ENCODE assay signal across 8 cellular contexts in genomic region chr19:35204799-35205732, GRCh38. TPM values are rescaled to one million over a fixed set of nuclear protein-coding genes. Genes with fewer than 3 reads are reported as not detected.
A peak's percentile ranks its signal among the peaks of the same experiment; 100 is the strongest.
DNase-seq lines count a peak whose midpoint lies in the region; ATAC-seq lines count a peak whose summit lies in the region.

No MANE protein-coding gene starts in this region.

- intact Hi-C loops in CD4-positive, alpha-beta memory T cell (cut with micrococcal nuclease) = loop anchor here (5.0 kb wide), 1 partner anchor 33 kb away; no protein-coding TSS in a partner anchor

- peaks cover 0 to 4% of the 10 kb centered on the region in 2 donors for H3K9me3 ChIP-seq in CD4-positive, alpha-beta memory T cell (ENCODE audit: control insufficient read depth in 1 of 2, low read length in 2 of 2)

- ATAC-seq in GM19452 (IDR thresholded peaks at IDR 0.05; ENCODE audit: unreplicated experiment) = peak; percentile 69
- no peak for ATAC-seq in central memory CD8-positive, alpha-beta T cell (replicated peaks; ENCODE audit: extremely low read depth, poor library complexity, severe bottlenecking)

- peak overlapping the region; percentile 93 to 100 (median 99) for H3K27ac Mint-ChIP-seq in CD4-positive, alpha-beta memory T cell
- H3K27ac Mint-ChIP-seq in IgD-negative memory B cell = peak overlapping the region; percentile 96 to 99 (median 98)
- H3K27ac Mint-ChIP-seq in central memory CD8-positive, alpha-beta T cell (ENCODE audit: low read depth) = peak overlapping the region; percentile 92

- peak overlapping the region in 7 of 8 donors; percentile 47 to 85 (median 63) for H3K4me3 Mint-ChIP-seq in CD4-positive, alpha-beta memory T cell
- H3K4me3 Mint-ChIP-seq in IgD-negative memory B cell = peak overlapping the region; percentile 71 to 89 (median 78)
- H3K4me3 Mint-ChIP-seq in central memory CD8-positive, alpha-beta T cell = no peak overlapping the region

- H3K36me3 ChIP-seq in CD4-positive, alpha-beta memory T cell (ENCODE audit: insufficient read depth, low read length) = no peaks in the 10 kb centered on the region

- H3K27me3 Mint-ChIP-seq in CD4-positive, alpha-beta memory T cell = no peaks in the 10 kb centered on the region
- H3K27me3 Mint-ChIP-seq in IgD-negative memory B cell = no peaks in the 10 kb centered on the region
- no peaks in the 10 kb centered on the region for H3K27me3 Mint-ChIP-seq in central memory CD8-positive, alpha-beta T cell

- H3K4me1 ChIP-seq in CD4-positive, alpha-beta memory T cell (ENCODE audit: insufficient read depth, low read length) = peaks cover 74% of the 10 kb centered on the region

- CTCF ChIA-PET in CD4-positive, alpha-beta memory T cell (lab: Charles Lee; ENCODE audit: partially characterized antibody) = interaction anchor here (2.0 to 2.9 kb wide), 3 partner anchors 11 to 51 kb away, joined by 6 to 10 read pairs (median 6); partner anchors contain the start of gene FXYD5

- no peaks in the 10 kb centered on the region for H3K27me3 ChIP-seq in CD4-positive, alpha-beta memory T cell (ENCODE audit: insufficient read depth, low read length)

- peaks cover 53 to 92% (median 63%) of the 10 kb centered on the region in 4 donors for H3K4me1 Mint-ChIP-seq in CD4-positive, alpha-beta memory T cell
- H3K4me1 Mint-ChIP-seq in IgD-negative memory B cell = peaks cover 29 to 43% (median 38%) of the 10 kb centered on the region in 3 donors
- H3K4me1 Mint-ChIP-seq in central memory CD8-positive, alpha-beta T cell = peaks cover 53% of the 10 kb centered on the region

- peaks cover 0 to 8% (median 2%) of the 10 kb centered on the region in 8 donors for H3K9me3 Mint-ChIP-seq in CD4-positive, alpha-beta memory T cell
- peaks cover 0 to 2% (median 0%) of the 10 kb centered on the region in 3 donors for H3K9me3 Mint-ChIP-seq in IgD-negative memory B cell
- H3K9me3 Mint-ChIP-seq in central memory CD8-positive, alpha-beta T cell = no peaks in the 10 kb centered on the region

- H3K27ac ChIP-seq in CD4-positive, alpha-beta memory T cell (ENCODE audit: low read depth, low read length) = peak overlapping the region; percentile 75
- H3K27ac ChIP-seq in caudate nucleus (ENCODE audit: low read depth, low read length) = no peak overlapping the region

- POLR2A ChIA-PET in CD4-positive, alpha-beta memory T cell (lab: Charles Lee; ENCODE audit: partially characterized antibody) = interaction anchor here (1.3 to 2.6 kb wide), 5 partner anchors 9 to 51 kb away, joined by 3 to 25 read pairs (median 12); partner anchors contain the start of gene FXYD5

- no peak overlapping the region for H3K4me3 ChIP-seq in CD4-positive, alpha-beta memory T cell (ENCODE audit: low read length in 2 of 2)

- H3K36me3 Mint-ChIP-seq in CD4-positive, alpha-beta memory T cell = no peaks in the 10 kb centered on the region
- no peaks in the 10 kb centered on the region for H3K36me3 Mint-ChIP-seq in IgD-negative memory B cell
- H3K36me3 Mint-ChIP-seq in central memory CD8-positive, alpha-beta T cell (ENCODE audit: insufficient read depth) = peaks cover 2% of the 10 kb centered on the region

- DNase-seq in CD4-positive, alpha-beta memory T cell = no peak
- no peak for DNase-seq in central memory CD8-positive, alpha-beta T cell (ENCODE audit: low spot score in 2 of 2)
- DNase-seq in NCI-H1694 treated with DMSO at 0.1 percent for 48 hours (lab: John Stamatoyannopoulos, UW) = no peak
- DNase-seq in NCI-H2227 (lab: John Stamatoyannopoulos, UW; ENCODE audit: unreplicated experiment) = no peak
- DNase-seq in caudate nucleus (lab: John Stamatoyannopoulos, UW) = no peak
- no peak for DNase-seq in H4 (ENCODE audit: low spot score)

RNA-seq across cellular contexts. Expression of gene FAM187B, which starts 23.5 kb away (rescaled TPM):
- not detected for total RNA-seq in CD4-positive, alpha-beta memory T cell
- not detected for polyA plus RNA-seq in CD4-positive, alpha-beta memory T cell
- not detected for polyA plus RNA-seq in IgD-negative memory B cell
- total RNA-seq in H4 (2014; rRNA removed; shearing (Covaris generic)) = not detected in 2 replicates

RNA-seq across cellular contexts. Expression of gene LSR, which starts 43.7 kb away (rescaled TPM):
- total RNA-seq in CD4-positive, alpha-beta memory T cell = 10 to 100 TPM; 45.8 to 48.9 TPM
- polyA plus RNA-seq in CD4-positive, alpha-beta memory T cell = 10 to 100 TPM; 76.1 to 91.6 TPM
- 49.1 TPM for polyA plus RNA-seq in IgD-negative memory B cell
- total RNA-seq in H4 (2014; rRNA removed; shearing (Covaris generic)) = 1.1 and 1.7 TPM in 2 replicates

RNA-seq across cellular contexts. Expression of gene FXYD5, which starts 50.5 kb away (rescaled TPM):
- 100 to 1,000 TPM; 473 to 484 TPM for total RNA-seq in CD4-positive, alpha-beta memory T cell
- 100 to 1,000 TPM; 452 to 833 TPM for polyA plus RNA-seq in CD4-positive, alpha-beta memory T cell
- 417 TPM for polyA plus RNA-seq in IgD-negative memory B cell
- 173 and 209 TPM in 2 replicates for total RNA-seq in H4 (2014; rRNA removed; shearing (Covaris generic))

Comparison
In these comparisons a context has a peak if more than half of its experiments do, and no peak if none do; other contexts are left out.
1. RNA of gene LSR, which starts 43.7 kb away (total RNA-seq): 45.8 to 48.9 TPM in CD4-positive, alpha-beta memory T cell; 1.1 to 1.7 TPM in H4; every median in the first group is over 10 times any median in the second.
2. Peak in every context shown above with its lines, with median percentiles within 50 percentile points of each other: H3K27ac Mint-ChIP-seq.